Comparison of ENCODE assay signal across 2 cellular contexts in the genomic region with DNA sequence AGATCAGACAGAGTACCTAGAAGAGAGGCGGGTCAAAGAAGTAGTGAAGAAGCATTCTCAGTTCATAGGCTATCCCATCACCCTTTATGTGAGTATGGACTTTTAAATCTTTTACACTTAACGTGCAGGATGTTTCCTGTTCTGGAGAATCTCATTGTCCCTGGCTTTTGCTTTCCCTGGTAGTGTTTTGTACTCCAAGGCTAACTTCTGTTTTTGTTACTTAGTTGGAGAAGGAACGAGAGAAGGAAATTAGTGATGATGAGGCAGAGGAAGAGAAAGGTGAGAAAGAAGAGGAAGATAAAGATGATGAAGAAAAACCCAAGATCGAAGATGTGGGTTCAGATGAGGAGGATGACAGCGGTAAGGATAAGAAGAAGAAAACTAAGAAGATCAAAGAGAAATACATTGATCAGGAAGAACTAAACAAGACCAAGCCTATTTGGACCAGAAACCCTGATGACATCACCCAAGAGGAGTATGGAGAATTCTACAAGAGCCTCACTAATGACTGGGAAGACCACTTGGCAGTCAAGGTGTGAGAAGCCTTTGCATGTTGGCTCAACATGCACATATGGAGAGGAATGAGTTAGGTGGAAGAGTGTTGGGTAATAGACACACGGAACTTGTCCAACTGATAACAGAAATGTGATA.
TF ChIP-seq lines count a peak whose summit lies in the region.

No MANE protein-coding gene starts in this region.

TF ChIP-seq in SK-N-SH, 30 proteins besides CTCF, POLR2A, EP300 and RAD21 (continued from another document):
- TF ChIP-seq REST (IDR thresholded peaks at IDR 0.05; ENCODE audit: low read depth, low read length) (no peak), YY1 (IDR thresholded peaks at IDR 0.05; ENCODE audit: low read depth) (no peak), NRF1 (IDR thresholded peaks at IDR 0.05; ENCODE audit: low read depth, low read length) (no peak), GATA2 (CRISPR knock-in tag; IDR thresholded peaks at IDR 0.05) (no peak), TAF1 (IDR thresholded peaks at IDR 0.05; ENCODE audit: borderline replicate concordance, low read depth, low read length) (no peak), MAX (IDR thresholded peaks at IDR 0.05; ENCODE audit: low read depth) (no peak), TCF12 (IDR thresholded peaks at IDR 0.05) (no peak), FOSL2 (IDR thresholded peaks at IDR 0.05; ENCODE audit: borderline replicate concordance, low read depth) (no peak)
TF ChIP-seq in SK-N-SH: peak in this region for 0.

TF ChIP-seq in SK-N-SH treated with all-trans-retinoic acid at 6 μM for 48 hours, 23 proteins besides CTCF, POLR2A, EP300 and RAD21 (continued from another document):
- no peak for TF ChIP-seq CREB5 (CRISPR knock-in tag; IDR thresholded peaks at IDR 0.05; ENCODE audit: low read depth)
TF ChIP-seq in SK-N-SH treated with all-trans-retinoic acid at 6 μM for 48 hours: peak in this region for 0.
